8 cellular contexts compared by ENCODE assay signal in the genomic region with DNA sequence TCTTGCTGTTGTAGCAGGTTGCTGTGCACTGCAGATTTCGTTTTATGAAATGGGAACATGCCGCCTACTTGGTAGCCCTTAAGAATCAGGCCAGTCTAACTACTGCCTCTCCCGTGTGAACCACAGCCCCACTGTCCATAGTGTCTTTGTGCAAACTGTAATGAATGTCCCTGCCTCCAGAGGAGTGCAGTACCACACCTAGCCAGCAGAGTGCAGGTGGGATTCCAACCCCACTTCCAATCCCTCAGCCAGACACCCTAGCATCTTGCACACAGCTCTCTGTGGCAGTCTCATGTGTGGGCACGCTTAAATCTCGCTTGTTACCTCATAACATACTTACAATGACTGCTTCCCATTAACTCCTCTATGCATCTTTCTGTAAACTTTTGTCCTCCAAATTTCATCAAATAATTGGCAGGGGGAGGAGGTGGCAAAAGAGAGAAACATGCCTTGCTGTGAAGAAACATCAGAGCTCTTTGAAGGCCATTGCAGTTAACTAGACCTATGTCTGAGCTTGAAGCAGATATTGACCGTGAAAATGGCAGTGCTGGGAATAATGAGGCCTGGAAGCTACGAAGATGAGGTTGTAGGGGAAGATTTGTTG. TPM values are rescaled to one million over a fixed set of nuclear protein-coding genes. Genes with fewer than 3 reads are reported as not detected.
DNase-seq lines count a peak whose midpoint lies in the region; ATAC-seq, FAIRE-seq and TF ChIP-seq lines count a peak whose summit lies in the region.
"Had no signal": no experiment of that assay in that cellular context is flagged by ENCODE, and none has a peak within 500 bp of the region (broad histone marks: within the 10 kb centered on the region; RNA-seq: fewer than 3 reads in every experiment).

No MANE protein-coding gene starts in this region.

- no peak for DNase-seq in GM18507 (ENCODE audit: extremely low spot score, insufficient read length, low read depth)
- peak in 31 of 34 experiments; percentile 4 to 53 (median 36) for DNase-seq in T-cell
- DNase-seq in breast epithelium (ENCODE audit: low spot score in 2 of 2), result no peak
- no peak for DNase-seq in superior temporal gyrus (ENCODE audit: extremely low spot score)
- no peak for DNase-seq in NCI-H226

- POLR2A ChIA-PET in T-cell (lab: Charles Lee), result interaction anchor here (0.6 to 0.7 kb wide), 2 partner anchors 10 to 239 kb away, joined by 3 read pairs; no protein-coding TSS in a partner anchor

- no peaks in the 10 kb centered on the region for H3K9me3 ChIP-seq in breast epithelium
- H3K9me3 ChIP-seq in neutrophil, result no peaks in the 10 kb centered on the region

- no peaks in the 10 kb centered on the region for H3K36me3 Mint-ChIP-seq in T-cell

- TF ChIP-seq POLR2A in breast epithelium (IDR thresholded peaks at IDR 0.05), result no peak

- H3K9me3 Mint-ChIP-seq in T-cell, result no peaks in the 10 kb centered on the region

- TF ChIP-seq CTCF in breast epithelium (IDR thresholded peaks at IDR 0.05) (peak; percentile 49 to 64 (median 62)), neutrophil (IDR thresholded peaks at IDR 0.05) (peak; percentile 56)

- H3K4me3 ChIP-seq in breast epithelium (no peak overlapping the region), neutrophil (ENCODE audit: low read depth in 1 of 2, low read length in 1 of 2) (no peak overlapping the region)

- CTCF ChIA-PET in T-cell (lab: Charles Lee), result interaction anchor here (0.5 to 1.9 kb wide), 7 partner anchors 12 to 569 kb away, joined by 3 to 5 read pairs (median 3); no protein-coding TSS in a partner anchor

- H3K27me3 Mint-ChIP-seq in T-cell, result no peaks in the 10 kb centered on the region

- no peak overlapping the region for H3K4me3 Mint-ChIP-seq in T-cell

- H3K27ac Mint-ChIP-seq in T-cell, result no peak overlapping the region

- H3K36me3 ChIP-seq in breast epithelium (no peaks in the 10 kb centered on the region), neutrophil (peaks cover 94% of the 10 kb centered on the region)

- intact Hi-C loops in breast epithelium (cut with DNase I; ENCODE audit: low total_unique reads), result no loop called here

- H3K27ac ChIP-seq in breast epithelium (no peak overlapping the region), neutrophil (no peak overlapping the region)

- H3K4me1 ChIP-seq in breast epithelium (no peaks in the 10 kb centered on the region), neutrophil (ENCODE audit: control insufficient read depth in 1 of 2, insufficient read depth in 1 of 2, low read depth in 1 of 2, low read length in 1 of 2) (no peaks in the 10 kb centered on the region)

- ATAC-seq in HG02885 (IDR thresholded peaks at IDR 0.05; ENCODE audit: poor library complexity, unreplicated experiment), result peak; percentile 84
- ATAC-seq in T-cell (replicated peaks in 1 of 4), result peak; percentile 64 to 80 (median 72)

- H3K4me1 Mint-ChIP-seq in T-cell, result no peaks in the 10 kb centered on the region

- H3K27me3 ChIP-seq in breast epithelium (no peaks in the 10 kb centered on the region), neutrophil (no peaks in the 10 kb centered on the region)

- FAIRE-seq in GM18507 (lab: Jason Lieb, UNC), result peak; percentile 35

RNA-seq across cellular contexts. Expression of a gene that starts 47.2 kb away (rescaled TPM):
- total RNA-seq in T-cell (not detected), breast epithelium (not detected)
- total RNA-seq: temporal lobe had no signal

RNA-seq across cellular contexts. Expression of a gene that starts 47.4 kb away (rescaled TPM):
- total RNA-seq in T-cell, result 1 to 10 TPM; 2.2 to 4.7 (median 3.1) TPM
- total RNA-seq in breast epithelium, result 1 to 10 TPM in 2 of 3 donors, under 1 TPM in 1; 0.98 to 3.5 (median 1.3) TPM

Comparison
In these comparisons a context has a peak if more than half of its experiments do, and no peak if none do; other contexts are left out.
1. DNase-seq: peak in T-cell (31 of 34); none in GM18507 (single experiment), breast epithelium (0 of 2), superior temporal gyrus (single experiment) and NCI-H226 (single experiment).